In the genomic region with DNA sequence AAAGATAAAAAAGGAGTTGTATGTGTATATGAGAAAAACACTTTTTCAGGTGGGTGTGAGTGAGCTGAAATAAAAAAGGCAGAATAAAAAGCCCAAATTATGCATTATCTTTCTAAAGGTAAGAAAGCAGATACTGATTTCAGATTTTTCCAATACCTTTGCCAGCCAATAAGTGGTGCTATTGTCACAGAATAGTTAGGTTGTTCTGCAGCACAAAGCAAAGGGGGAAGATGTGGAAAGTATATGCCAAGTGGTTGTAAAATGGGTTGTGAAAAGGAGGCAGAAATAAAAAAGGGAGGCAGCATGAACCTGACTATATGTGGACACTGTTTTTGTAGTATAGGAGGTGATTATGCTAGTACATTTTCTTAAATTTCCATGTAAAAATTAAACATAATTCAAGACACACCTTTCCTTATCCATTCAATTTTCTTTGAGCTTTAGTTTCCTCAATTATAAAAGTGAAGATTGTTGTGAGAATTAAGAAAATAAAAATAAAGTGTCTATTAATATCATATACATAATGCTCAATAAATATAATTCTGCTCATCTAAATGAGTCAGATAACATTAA, we compare ENCODE assay signal across 8 cellular contexts.
DNase-seq lines count a peak whose midpoint lies in the region; ATAC-seq and TF ChIP-seq lines count a peak whose summit lies in the region.

No MANE protein-coding gene starts in this region.

- peak; percentile 64 for ATAC-seq in GM18511 (IDR thresholded peaks at IDR 0.05; ENCODE audit: unreplicated experiment)
- peak; percentile 75 for ATAC-seq in SK-N-SH treated with all-trans-retinoic acid at 6 μM for 48 hours
- no peak for ATAC-seq in HG02588 (IDR thresholded peaks at IDR 0.05; ENCODE audit: unreplicated experiment)
- ATAC-seq in GM21717 (IDR thresholded peaks at IDR 0.05; ENCODE audit: unreplicated experiment) = no peak

- H3K4me3 ChIP-seq in NB4 (ENCODE audit: low read depth, low read length) = no peak overlapping the region
- no peak overlapping the region for H3K4me3 ChIP-seq in fibroblast of pulmonary artery (replicated peaks; ENCODE audit: low read depth, low read length)

- no peak for TF ChIP-seq POLR2A in NB4 (IDR thresholded peaks at IDR 0.05; ENCODE audit: extremely low read depth, insufficient read length)

- TF ChIP-seq CTCF in NB4 (IDR thresholded peaks at IDR 0.05; ENCODE audit: low read depth, low read length) = peak; percentile 44
- TF ChIP-seq CTCF in fibroblast of pulmonary artery (IDR thresholded peaks at IDR 0.05; ENCODE audit: low read length, missing control alignments) = peak; percentile 79

- DNase-seq in AML-193 (lab: John Stamatoyannopoulos, UW) (peak; percentile 65 to 74), NB4 (ENCODE audit: low read depth) (peak; percentile 61), fibroblast of pulmonary artery (ENCODE audit: low read depth) (peak; percentile 80), pulmonary artery endothelial cell (ENCODE audit: low read depth, low spot score) (peak; percentile 19)

TF ChIP-seq in SK-N-SH treated with all-trans-retinoic acid at 6 μM for 48 hours, 23 proteins besides CTCF, POLR2A, EP300 and RAD21:
- TF ChIP-seq PATZ1 (CRISPR knock-in tag; IDR thresholded peaks at IDR 0.05; ENCODE audit: borderline replicate concordance) (no peak), CSRNP3 (CRISPR knock-in tag; IDR thresholded peaks at IDR 0.05) (no peak)

Comparison
In these comparisons a context has a peak if more than half of its experiments do, and no peak if none do; other contexts are left out.
1. DNase-seq: peak in every context shown above with its lines; median percentile 80 in fibroblast of pulmonary artery; 70 in AML-193; 61 in NB4; 19 in pulmonary artery endothelial cell.
2. ATAC-seq: peak in GM18511 (single experiment) and SK-N-SH treated with all-trans-retinoic acid at 6 μM for 48 hours (single experiment); none in HG02588 (single experiment) and GM21717 (single experiment).